Comparison of ENCODE assay signal across 9 cellular contexts in the genomic region with DNA sequence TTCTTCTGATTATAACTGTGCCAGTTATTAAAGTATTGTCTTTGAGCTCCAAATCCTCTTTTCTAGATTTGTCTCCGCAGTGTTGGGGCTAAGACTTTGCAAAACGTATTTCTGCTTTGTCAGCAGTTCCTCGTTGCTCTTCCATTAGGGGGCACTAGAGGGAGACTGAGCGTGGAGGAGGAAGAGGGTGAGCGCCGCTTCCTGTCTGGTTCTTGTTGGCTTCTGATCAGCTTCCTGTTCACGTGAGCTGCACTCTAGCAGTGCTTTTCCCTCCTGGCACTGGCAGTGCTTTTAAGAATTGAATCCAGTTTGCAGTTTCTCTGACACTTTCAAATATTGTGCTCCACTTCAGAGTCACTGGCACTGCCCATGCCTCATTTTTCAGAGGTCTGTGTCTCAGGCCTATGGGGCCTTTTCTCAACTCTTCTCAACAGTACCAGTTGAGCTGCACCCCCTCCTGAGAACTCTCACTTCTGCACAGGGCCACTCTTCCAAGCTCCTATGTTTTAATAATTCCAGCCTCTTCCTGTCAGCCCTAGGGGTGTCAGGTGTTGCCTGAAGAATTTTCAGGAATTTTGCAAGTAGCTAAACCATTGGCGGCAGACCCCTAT. TPM values are rescaled to one million over a fixed set of nuclear protein-coding genes. Genes with fewer than 3 reads are reported as not detected.
DNase-seq lines count a peak whose midpoint lies in the region; ATAC-seq, FAIRE-seq and TF ChIP-seq lines count a peak whose summit lies in the region.
"Had no signal": no experiment of that assay in that cellular context is flagged by ENCODE, and none has a peak within 500 bp of the region (broad histone marks: within the 10 kb centered on the region; RNA-seq: fewer than 3 reads in every experiment).

No MANE protein-coding gene starts in this region.

- peaks cover 12 to 36% (median 25%) of the 10 kb centered on the region in 5 donors for H3K27me3 Mint-ChIP-seq in naive thymus-derived CD8-positive, alpha-beta T cell

- H3K27me3 ChIP-seq in HCT116 (ENCODE audit: insufficient read depth, low read length), result 0 out of 2 replicates have a peak, but pooled peaks cover 5% of the 10 kb centered on the region
- no peaks in the 10 kb centered on the region for H3K27me3 ChIP-seq in GM12878 (replicated peaks in 1 of 2; ENCODE audit: control insufficient read depth in 2 of 2, insufficient read depth in 2 of 2, low read length in 1 of 2)

- SMC1A ChIA-PET in GM12878 (lab: Charles Lee; ENCODE audit: uncharacterized antibody, unreplicated experiment), result interaction anchor here (0.6 to 1.7 kb wide), 9 partner anchors 9 to 292 kb away, joined by 3 to 4 read pairs (median 3); no protein-coding TSS in a partner anchor

- WGBS in GM12878 (ENCODE audit: insufficient coverage, insufficient replicate concordance, low lambda C conversion rate, missing lambda C conversion rate), result 42% methylated on average over 8 of the region's 8 CpGs

- peaks cover 2 to 7% (median 3%) of the 10 kb centered on the region in 3 donors for H3K36me3 Mint-ChIP-seq in naive thymus-derived CD8-positive, alpha-beta T cell

- no peak for TF ChIP-seq POLR2A in HCT116 (IDR thresholded peaks at IDR 0.05; ENCODE audit: borderline replicate concordance, extremely low read depth, insufficient read depth, insufficient read length)
- TF ChIP-seq POLR2A in GM12878 (IDR thresholded peaks at IDR 0.05; ENCODE audit: low read depth, low read length), result no peak

- BruUV-seq in HCT116 (replicated peaks; lab: Mats Ljungman, UMichigan) (no TSS peak), OCI-LY7 (replicated peaks; lab: Mats Ljungman, UMichigan) (no TSS peak), GM12878 (replicated peaks; lab: Mats Ljungman, UMichigan) (no TSS peak)

- FAIRE-seq in GM12878 (lab: Jason Lieb, UNC), result no peak
- FAIRE-seq: TTC549 had no signal

- RAD21 ChIA-PET in HCT116 (lab: Charles Lee; ENCODE audit: low non-redundant PET in 1 of 2, low total read pairs in 2 of 2, uncharacterized antibody in 2 of 2, unreplicated experiment in 2 of 2), result no interaction called here
- RAD21 ChIA-PET in GM12878 (lab: Charles Lee; ENCODE audit: unreplicated experiment), result no interaction called here

- H3K4me3 Mint-ChIP-seq in naive thymus-derived CD8-positive, alpha-beta T cell, result no peak overlapping the region

- in situ Hi-C loops in GM12878 (cut with MboI), result no loop called here

- peaks cover 3 to 8% (median 5%) of the 10 kb centered on the region in 4 donors for H3K4me1 Mint-ChIP-seq in naive thymus-derived CD8-positive, alpha-beta T cell

- POLR2A ChIA-PET in HCT116 (lab: Charles Lee), result no interaction called here
- POLR2A ChIA-PET in OCI-LY7 (lab: Charles Lee), result interaction anchor here (0.6 to 1.2 kb wide), 2 partner anchors 94 to 207 kb away, joined by 3 to 4 read pairs; no protein-coding TSS in a partner anchor
- POLR2A ChIA-PET in GM12878 (lab: Charles Lee), result no interaction called here
- POLR2A ChIA-PET in naive thymus-derived CD8-positive, alpha-beta T cell (lab: Charles Lee), result interaction anchor here (1.1 kb wide), 1 partner anchor 53 kb away, joined by 3 read pairs; no protein-coding TSS in a partner anchor

- no peaks in the 10 kb centered on the region for H3K9me2 ChIP-seq in HCT116 (ENCODE audit: insufficient read depth)
- no peaks in the 10 kb centered on the region for H3K9me2 ChIP-seq in OCI-LY7 (ENCODE audit: insufficient read depth, low read length)

- H3K4me3 ChIP-seq in HCT116 (replicated peaks in 1 of 2; ENCODE audit: low read depth in 1 of 2, low read length in 2 of 2) (no peak overlapping the region), OCI-LY7 (ENCODE audit: low read depth, low read length, poor library complexity, severe bottlenecking) (no peak overlapping the region), GM12878 (no peak overlapping the region)

- H3K4me2 ChIP-seq in HCT116 (ENCODE audit: low read length) (peak overlapping the region; percentile 27), OCI-LY7 (ENCODE audit: low read length) (peak overlapping the region; percentile 9; the same call in 1 of the 2 replicates), GM12878 (ENCODE audit: control insufficient read depth, insufficient read depth) (no peak overlapping the region)

- H3K9ac ChIP-seq in HCT116 (ENCODE audit: low read length) (no peak overlapping the region), GM12878 (ENCODE audit: control insufficient read depth, insufficient read depth, low read length) (no peak overlapping the region)

- CTCF ChIA-PET in HCT116 (lab: Charles Lee) (interaction anchor here (1.1 to 1.2 kb wide), 3 partner anchors 24 to 259 kb away, joined by 3 read pairs; a partner anchor contains a TSS), OCI-LY7 (lab: Charles Lee; ENCODE audit: unreplicated experiment) (interaction anchor here (0.6 kb wide), 2 partner anchors 331 to 363 kb away, joined by 3 read pairs; no protein-coding TSS in a partner anchor), GM12878 (lab: Yijun Ruan, JAX) (interaction anchor here (1.1 to 1.3 kb wide), 2 partner anchors 295 to 519 kb away, joined by 3 read pairs; no protein-coding TSS in a partner anchor)

- H3K9me3 ChIP-seq in HCT116 (ENCODE audit: control insufficient read depth in 1 of 2, insufficient read depth in 1 of 2, low read depth in 1 of 2, low read length in 2 of 2) (no peaks in the 10 kb centered on the region), OCI-LY7 (ENCODE audit: low read length) (peaks cover 17% of the 10 kb centered on the region), GM12878 (replicated peaks; ENCODE audit: control insufficient read depth, insufficient read depth, low read length) (no peaks in the 10 kb centered on the region; the same call in 1 of the 3 replicates)

- H3K4me1 ChIP-seq in HCT116 (ENCODE audit: control insufficient read depth in 1 of 2, insufficient read depth in 2 of 2, low read length in 2 of 2) (no peaks in the 10 kb centered on the region), OCI-LY7 (ENCODE audit: insufficient read depth, low read length, poor library complexity, severe bottlenecking) (peaks cover 7% of the 10 kb centered on the region), GM12878 (ENCODE audit: control insufficient read depth, insufficient read depth, low read length) (no peaks in the 10 kb centered on the region)

- TF ChIP-seq CTCF in HCT116 (IDR thresholded peaks at IDR 0.05 in 2 of 3, conservative IDR thresholded peaks at IDR 0.05 in 1 of 3; ENCODE audit: borderline replicate concordance in 1 of 3, insufficient read depth in 1 of 3, low read depth in 2 of 3, low read length in 2 of 3), result peak; percentile 41 to 79 (median 70); a peak in 4 of 6 replicates
- TF ChIP-seq CTCF in OCI-LY7 (conservative IDR thresholded peaks at IDR 0.05; ENCODE audit: low read length), result peak; percentile 84
- TF ChIP-seq CTCF in GM12878 (IDR thresholded peaks at IDR 0.05 in 2 of 3, conservative IDR thresholded peaks at IDR 0.05 in 1 of 3; ENCODE audit: control insufficient read depth in 2 of 3, extremely low read depth in 1 of 3, insufficient read depth in 1 of 3, low read depth in 3 of 3, low read length in 3 of 3), result peak; percentile 5 to 38 (median 32); a peak in 1 of 6 replicates

- peaks cover 4 to 22% (median 8%) of the 10 kb centered on the region in 9 donors for H3K9me3 Mint-ChIP-seq in naive thymus-derived CD8-positive, alpha-beta T cell

- peak overlapping the region in 5 of 10 donors; percentile 11 to 42 (median 30) for H3K27ac Mint-ChIP-seq in naive thymus-derived CD8-positive, alpha-beta T cell

- intact Hi-C loops in HCT116 (cut with micrococcal nuclease) (no loop called here), OCI-LY7 (cut with micrococcal nuclease; ENCODE audit: unreplicated experiment) (no loop called here), GM12878 (cut with micrococcal nuclease; ENCODE audit: unreplicated experiment) (loop anchor here (2.0 kb wide), 1 partner anchor 291 kb away; no protein-coding TSS in a partner anchor)

- H4K20me1 ChIP-seq in HCT116 (ENCODE audit: insufficient read depth), result no peaks in the 10 kb centered on the region
- no peaks in the 10 kb centered on the region for H4K20me1 ChIP-seq in OCI-LY7 (ENCODE audit: insufficient read depth, low read length)
- H4K20me1 ChIP-seq in GM12878 (ENCODE audit: control insufficient read depth, insufficient read depth), result no peaks in the 10 kb centered on the region

- TF ChIP-seq EP300 in GM12878 (IDR thresholded peaks at IDR 0.05; ENCODE audit: borderline replicate concordance in 1 of 2, control insufficient read depth in 1 of 2, low read depth in 2 of 2, low read length in 2 of 2), result no peak

- H3K36me3 ChIP-seq in HCT116 (ENCODE audit: control insufficient read depth in 1 of 2, insufficient read depth in 2 of 2, low read length in 2 of 2) (no peaks in the 10 kb centered on the region), OCI-LY7 (ENCODE audit: insufficient read depth, low read length) (no peaks in the 10 kb centered on the region), GM12878 (ENCODE audit: control insufficient read depth in 2 of 2, insufficient read depth in 2 of 2, low read length in 1 of 2) (no peaks in the 10 kb centered on the region)

- H3K27ac ChIP-seq in HCT116 (ENCODE audit: low read depth, low read length), result no peak overlapping the region
- H3K27ac ChIP-seq in OCI-LY7 (ENCODE audit: low read depth, low read length, poor library complexity, severe bottlenecking), result no peak overlapping the region
- H3K27ac ChIP-seq in GM12878 (ENCODE audit: control insufficient read depth, insufficient read depth), result no peak overlapping the region

- H3K79me2 ChIP-seq in HCT116 (ENCODE audit: insufficient read depth, low read length), result no peaks in the 10 kb centered on the region
- no peaks in the 10 kb centered on the region for H3K79me2 ChIP-seq in OCI-LY7 (ENCODE audit: insufficient read depth, low read depth, low read length)
- no peaks in the 10 kb centered on the region for H3K79me2 ChIP-seq in GM12878 (ENCODE audit: control insufficient read depth, insufficient read depth, low read length)

- ATAC-seq in HCT116, result peak; percentile 92
- peak; percentile 73 for ATAC-seq in GM12878
- ATAC-seq in naive thymus-derived CD8-positive, alpha-beta T cell, result peak; percentile 60 to 88
- no peak for ATAC-seq in HG02623 (IDR thresholded peaks at IDR 0.05; ENCODE audit: unreplicated experiment)

- TF ChIP-seq RAD21 in HCT116 (IDR thresholded peaks at IDR 0.05; ENCODE audit: low read depth), result peak; percentile 47
- TF ChIP-seq RAD21 in GM12878 (IDR thresholded peaks at IDR 0.05; ENCODE audit: insufficient read depth, low read depth, low read length), result peak; percentile 32

- H2AFZ ChIP-seq in HCT116 (ENCODE audit: low read depth, low read length, poor library complexity, severe bottlenecking) (peak overlapping the region; percentile 42), OCI-LY7 (ENCODE audit: low read length) (peak overlapping the region; percentile 87), GM12878 (ENCODE audit: control insufficient read depth, low read depth, low read length) (peak overlapping the region; percentile 5; the same call in 1 of the 2 replicates)

- peak; percentile 38 for DNase-seq in ELF-1 (ENCODE audit: low read depth, low spot score)
- peak; percentile 52 for DNase-seq in HCT116 (ENCODE audit: low read depth, low spot score)
- peak; percentile 78 for DNase-seq in OCI-LY7 (ENCODE audit: low spot score)
- DNase-seq in GM12878 (ENCODE audit: low read depth, low spot score), result no peak
- peak in 7 of 10 donors; percentile 3 to 65 (median 42) for DNase-seq in naive thymus-derived CD8-positive, alpha-beta T cell
- DNase-seq in NCI-H345 (lab: John Stamatoyannopoulos, UW), result no peak
- no peak for DNase-seq in NCI-H2107 treated with DMSO at 0.1 percent for 48 hours (lab: John Stamatoyannopoulos, UW; ENCODE audit: unreplicated experiment)

RNA-seq across cellular contexts. Expression of a gene that starts 54.4 kb away (rescaled TPM):
- total RNA-seq in HCT116 (2021; ENCODE audit: unreplicated experiment) (18.0 TPM), OCI-LY7 (2022) (37.4 and 42.2 TPM in 2 replicates), GM12878 (2014; rRNA removed) (7.3 and 8.4 TPM in 2 replicates), GM12878 (2014; rRNA removed; fragmentation: Illumina TruSeq; extraction: Trizol) (9.6 and 11.1 TPM in 2 replicates), GM12878 (2021) (9.7 and 10.4 TPM in 2 replicates)
- polyA plus RNA-seq in HCT116 (2012), result 9.6 and 11.7 TPM in 2 replicates
- total RNA-seq in OCI-LY7 (2014; rRNA removed; shearing (Covaris generic)), result 16.0 and 31.4 TPM in 2 replicates
- total RNA-seq in GM12878 (2013; cell fraction: nucleolus; rRNA removed), result 88.7 and 128 TPM in 2 replicates
- polyA plus RNA-seq in GM12878 (2011; ENCODE audit: low read depth), result 2.8 TPM
- polyA plus RNA-seq in GM12878 (2011; rRNA removed) (9.8 and 13.6 TPM in 2 replicates), GM12878 (2014; fragmentation: Illumina TruSeq; extraction: Trizol) (5.2 and 7.7 TPM in 2 replicates), GM12878 (2014; fragmentation: Nextera tagmentation; extraction: Ambion mirVana) (1 to 10 TPM; 2.2 to 3.3 TPM), GM12878 (2014; rRNA removed) (2.6 and 5.6 TPM in 2 replicates), GM12878 (2016; fragmentation: Nextera tagmentation; extraction: Ambion mirVana) (1 to 10 TPM; 5.8 to 6.0 TPM)
- 3.2 and 3.5 TPM in 2 replicates for polyA plus RNA-seq in GM12878 (2011; cell fraction: cytosol; rRNA removed)
- 9.1 and 9.7 TPM in 2 replicates for polyA plus RNA-seq in GM12878 (2011; cell fraction: nucleus; rRNA removed)
- 3.7 and 6.0 TPM in 2 replicates for polyA plus RNA-seq in GM12878 (2012)
- polyA minus RNA-seq in GM12878 (2011; rRNA and poly(A)+ RNA removed), result 11.1 and 15.1 TPM in 2 replicates
- polyA minus RNA-seq in GM12878 (2011; cell fraction: cytosol; rRNA and poly(A)+ RNA removed), result 1.6 and 6.7 TPM in 2 replicates
- polyA minus RNA-seq in GM12878 (2011; cell fraction: nucleus; rRNA and poly(A)+ RNA removed), result 26.5 and 37.4 TPM in 2 replicates
- 10 to 100 TPM; 15.8 to 16.9 TPM for total RNA-seq in naive thymus-derived CD8-positive, alpha-beta T cell
- polyA plus RNA-seq in naive thymus-derived CD8-positive, alpha-beta T cell, result 1 to 10 TPM; 4.5 to 7.3 (median 5.4) TPM

Comparison
In these comparisons a context has a peak if more than half of its experiments do, and no peak if none do; other contexts are left out.
1. DNase-seq: peak in ELF-1 (single experiment), HCT116 (single experiment), OCI-LY7 (single experiment) and naive thymus-derived CD8-positive, alpha-beta T cell (7 of 10); none in GM12878 (single experiment), NCI-H345 (single experiment) and NCI-H2107 treated with DMSO at 0.1 percent for 48 hours (single experiment).
2. H2AFZ ChIP-seq: peak in every context shown above with its lines; median percentile 87 in OCI-LY7; 42 in HCT116; 5 in GM12878.
3. CTCF ChIP-seq: peak in every context shown above with its lines; median percentile 84 in OCI-LY7; 70 in HCT116; 32 in GM12878.
4. POLR2A ChIA-PET loops: an anchor here in OCI-LY7 (0.6 to 1.2 kb wide) and naive thymus-derived CD8-positive, alpha-beta T cell (1.1 kb wide); none called in HCT116 and GM12878.